ENCODE assay signal across 24 cellular contexts in genomic region chr6:30194797-30195690, GRCh38. TPM values are rescaled to one million over a fixed set of nuclear protein-coding genes. Genes with fewer than 3 reads are reported as not detected.
A peak's percentile ranks its signal among the peaks of the same experiment; 100 is the strongest.
DNase-seq lines count a peak whose midpoint lies in the region; ATAC-seq and TF ChIP-seq lines count a peak whose summit lies in the region.
"Had no signal": no experiment of that assay in that cellular context is flagged by ENCODE, and none has a peak within 500 bp of the region (broad histone marks: within the 10 kb centered on the region; RNA-seq: fewer than 3 reads in every experiment).

No MANE protein-coding gene starts in this region.

- TF ChIP-seq CTCF in SK-N-SH (IDR thresholded peaks at IDR 0.05) (no peak), choroid plexus epithelial cell (conservative IDR thresholded peaks at IDR 0.05; ENCODE audit: low read depth, low read length) (no peak), natural killer cell (IDR thresholded peaks at IDR 0.05) (no peak)

- POLR2A ChIA-PET in SK-N-SH (lab: Yijun Ruan, JAX) = interaction anchor here (1.3 kb wide), 1 partner anchor 13 kb away, joined by 3 read pairs; no protein-coding TSS in a partner anchor

- DNase-seq in SK-N-SH (no peak), GM03348 (ENCODE audit: low spot score) (peak; percentile 21), choroid plexus epithelial cell (ENCODE audit: low read depth) (peak; percentile 40), natural killer cell (no peak), AG08396 (ENCODE audit: low spot score) (no peak), NOMO-1 (lab: John Stamatoyannopoulos, UW; ENCODE audit: unreplicated experiment in 2 of 2) (no peak)
- DNase-seq: 8988T; activated CD4-positive, CD25-positive, alpha-beta regulatory T cell; activated T-cell treated with anti-CD3 and anti-CD28 coated beads for 4 hours; effector CD8-positive, alpha-beta T cell; GM23248; NCI-H1092; NCI-H2171; NCI-H82; stimulated activated naive CD4-positive, alpha-beta T cell treated with Interleukin-2 at 50 U/mL for 16 hours; T-helper 17 cell had no signal

- H3K9me3 Mint-ChIP-seq in natural killer cell = no peaks in the 10 kb centered on the region
- H3K9me3 Mint-ChIP-seq: type B pancreatic cell had no signal

- H3K4me3 Mint-ChIP-seq in natural killer cell = no peak overlapping the region
- H3K4me3 Mint-ChIP-seq: T-helper 17 cell, type B pancreatic cell had no signal

- no peak overlapping the region for H3K4me2 ChIP-seq in SK-N-SH
- H3K4me2 ChIP-seq: KMS-11 had no signal

- CTCF ChIA-PET in SK-N-SH (lab: Yijun Ruan, JAX) = interaction anchor here (0.9 kb wide), 1 partner anchor 63 kb away, joined by 5 read pairs; no protein-coding TSS in a partner anchor

- peak; percentile 36; the same call in 2 of the 3 replicates for ATAC-seq in SK-N-SH treated with all-trans-retinoic acid at 6 μM for 48 hours
- no peak for ATAC-seq in natural killer cell
- ATAC-seq in HG03469 (IDR thresholded peaks at IDR 0.05; ENCODE audit: unreplicated experiment) = no peak
- ATAC-seq: left lobe of liver, T-helper 17 cell had no signal

- H3K27me3 Mint-ChIP-seq in natural killer cell (ENCODE audit: low read depth in 2 of 2) = no peaks in the 10 kb centered on the region
- H3K27me3 Mint-ChIP-seq: T-helper 17 cell, type B pancreatic cell had no signal

- no peaks in the 10 kb centered on the region for H3K9me2 ChIP-seq in SK-N-SH

- no peak overlapping the region for H3K4me3 ChIP-seq in SK-N-SH (ENCODE audit: low read depth in 2 of 2, low read length in 1 of 2)
- H3K4me3 ChIP-seq in choroid plexus epithelial cell (ENCODE audit: low read depth, low read length) = no peak overlapping the region
- H3K4me3 ChIP-seq: GM23248 had no signal

- H3K9me3 ChIP-seq in SK-N-SH = no peaks in the 10 kb centered on the region

- peak overlapping the region; percentile 13 to 59 for H3K27ac Mint-ChIP-seq in natural killer cell
- H3K27ac Mint-ChIP-seq: type B pancreatic cell had no signal

- H2AFZ ChIP-seq in SK-N-SH (ENCODE audit: low read depth) = no peak overlapping the region
- H2AFZ ChIP-seq: GM23248 had no signal

- no peaks in the 10 kb centered on the region for H3K27me3 ChIP-seq in SK-N-SH (ENCODE audit: insufficient read depth)

- no peaks in the 10 kb centered on the region; a peak in 1 of 4 replicates for H3K4me1 ChIP-seq in SK-N-SH (ENCODE audit: control insufficient read depth in 1 of 2, insufficient read depth in 2 of 2, low read depth in 1 of 2, low read length in 1 of 2)

- no peaks in the 10 kb centered on the region for H4K20me1 ChIP-seq in SK-N-SH (ENCODE audit: insufficient read depth)

- no peak for TF ChIP-seq EP300 in SK-N-SH (IDR thresholded peaks at IDR 0.05; ENCODE audit: borderline replicate concordance in 1 of 2, low read depth in 1 of 2, low read length in 1 of 2)

- WGBS in SK-N-SH (ENCODE audit: low lambda C conversion rate) = 92% methylated on average over 8 of the region's 8 CpGs

- intact Hi-C loops in natural killer cell (cut with micrococcal nuclease) = no loop called here

- H3K9ac ChIP-seq in SK-N-SH = no peak overlapping the region
- H3K9ac ChIP-seq: GM23248, KMS-11 had no signal

- TF ChIP-seq RAD21 in SK-N-SH (IDR thresholded peaks at IDR 0.05; ENCODE audit: low read length) = no peak

- 0 out of 2 replicates have a peak, but pooled peaks cover 2% of the 10 kb centered on the region for H3K79me2 ChIP-seq in SK-N-SH (ENCODE audit: insufficient read depth)

- no peaks in the 10 kb centered on the region for H3F3A ChIP-seq in SK-N-SH (replicated peaks; ENCODE audit: insufficient read depth)

- H3K4me1 Mint-ChIP-seq in natural killer cell = peaks cover 11 to 40% of the 10 kb centered on the region in 2 donors

- no peak overlapping the region for H3K27ac ChIP-seq in SK-N-SH (ENCODE audit: low read depth in 2 of 2, low read length in 1 of 2)
- H3K27ac ChIP-seq: GM23248, KMS-11 had no signal

- H3K36me3 ChIP-seq in SK-N-SH (replicated peaks in 1 of 2; ENCODE audit: control insufficient read depth in 1 of 2, insufficient read depth in 2 of 2, low read length in 1 of 2) = peaks cover 27 to 53% of the 10 kb centered on the region in 2 experiments

- H3K36me3 Mint-ChIP-seq in natural killer cell = peaks cover 10% of the 10 kb centered on the region

TF ChIP-seq in SK-N-SH treated with all-trans-retinoic acid at 6 μM for 48 hours, 23 proteins besides CTCF, POLR2A, EP300 and RAD21 (continues in another document):
- TF ChIP-seq, protein P1, sequence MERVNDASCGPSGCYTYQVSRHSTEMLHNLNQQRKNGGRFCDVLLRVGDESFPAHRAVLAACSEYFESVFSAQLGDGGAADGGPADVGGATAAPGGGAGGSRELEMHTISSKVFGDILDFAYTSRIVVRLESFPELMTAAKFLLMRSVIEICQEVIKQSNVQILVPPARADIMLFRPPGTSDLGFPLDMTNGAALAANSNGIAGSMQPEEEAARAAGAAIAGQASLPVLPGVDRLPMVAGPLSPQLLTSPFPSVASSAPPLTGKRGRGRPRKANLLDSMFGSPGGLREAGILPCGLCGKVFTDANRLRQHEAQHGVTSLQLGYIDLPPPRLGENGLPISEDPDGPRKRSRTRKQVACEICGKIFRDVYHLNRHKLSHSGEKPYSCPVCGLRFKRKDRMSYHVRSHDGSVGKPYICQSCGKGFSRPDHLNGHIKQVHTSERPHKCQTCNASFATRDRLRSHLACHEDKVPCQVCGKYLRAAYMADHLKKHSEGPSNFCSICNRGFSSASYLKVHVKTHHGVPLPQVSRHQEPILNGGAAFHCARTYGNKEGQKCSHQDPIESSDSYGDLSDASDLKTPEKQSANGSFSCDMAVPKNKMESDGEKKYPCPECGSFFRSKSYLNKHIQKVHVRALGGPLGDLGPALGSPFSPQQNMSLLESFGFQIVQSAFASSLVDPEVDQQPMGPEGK (CRISPR knock-in tag; IDR thresholded peaks at IDR 0.05; ENCODE audit: borderline replicate concordance) = no peak
- no peak for TF ChIP-seq ZFP3 (CRISPR knock-in tag; IDR thresholded peaks at IDR 0.05)

TF ChIP-seq in SK-N-SH, 30 proteins besides CTCF, POLR2A, EP300 and RAD21 (continues in another document):
- TF ChIP-seq FOXM1 (IDR thresholded peaks at IDR 0.05; ENCODE audit: low read depth) = no peak
- no peak for TF ChIP-seq POLR2AphosphoS5 (IDR thresholded peaks at IDR 0.05; ENCODE audit: low read depth, low read length)
- TF ChIP-seq USF1 (IDR thresholded peaks at IDR 0.05; ENCODE audit: borderline replicate concordance, low read depth) = no peak
- TF ChIP-seq MXI1 (IDR thresholded peaks at IDR 0.05; ENCODE audit: low read depth, low read length) = no peak
- TF ChIP-seq PBX3 (IDR thresholded peaks at IDR 0.05) = no peak
- no peak for TF ChIP-seq FOXJ3 (CRISPR knock-in tag; IDR thresholded peaks at IDR 0.05)
- TF ChIP-seq, protein P2, sequence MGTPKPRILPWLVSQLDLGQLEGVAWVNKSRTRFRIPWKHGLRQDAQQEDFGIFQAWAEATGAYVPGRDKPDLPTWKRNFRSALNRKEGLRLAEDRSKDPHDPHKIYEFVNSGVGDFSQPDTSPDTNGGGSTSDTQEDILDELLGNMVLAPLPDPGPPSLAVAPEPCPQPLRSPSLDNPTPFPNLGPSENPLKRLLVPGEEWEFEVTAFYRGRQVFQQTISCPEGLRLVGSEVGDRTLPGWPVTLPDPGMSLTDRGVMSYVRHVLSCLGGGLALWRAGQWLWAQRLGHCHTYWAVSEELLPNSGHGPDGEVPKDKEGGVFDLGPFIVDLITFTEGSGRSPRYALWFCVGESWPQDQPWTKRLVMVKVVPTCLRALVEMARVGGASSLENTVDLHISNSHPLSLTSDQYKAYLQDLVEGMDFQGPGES (IDR thresholded peaks at IDR 0.05; ENCODE audit: low read depth, low read length) = no peak
- no peak for TF ChIP-seq JUND (IDR thresholded peaks at IDR 0.05)
- TF ChIP-seq RCOR1 (IDR thresholded peaks at IDR 0.05; ENCODE audit: low read length) = no peak
- no peak for TF ChIP-seq TEAD4 (IDR thresholded peaks at IDR 0.05; ENCODE audit: borderline replicate concordance, insufficient read depth)
- TF ChIP-seq CHD2 (IDR thresholded peaks at IDR 0.05; ENCODE audit: low read length, partially characterized antibody) = no peak
- no peak for TF ChIP-seq SMC3 (IDR thresholded peaks at IDR 0.05; ENCODE audit: low read depth, low read length)
- TF ChIP-seq SIN3A (IDR thresholded peaks at IDR 0.05; ENCODE audit: borderline replicate concordance, low read depth, low read length) = no peak
- TF ChIP-seq GABPA (IDR thresholded peaks at IDR 0.05; ENCODE audit: low read depth) = no peak
- TF ChIP-seq RFX5 (IDR thresholded peaks at IDR 0.05; ENCODE audit: low read length) = no peak

RNA-seq across cellular contexts. Expression of gene TRIM26, which starts 18.2 kb away (rescaled TPM):
- 23.5 and 26.1 TPM in 2 replicates for polyA plus RNA-seq in SK-N-SH (2012; rRNA removed)
- 16.8 and 19.2 TPM in 2 replicates for polyA plus RNA-seq in SK-N-SH (2012; cell fraction: cytosol; rRNA removed)
- polyA plus RNA-seq in SK-N-SH (2012; cell fraction: nucleus; rRNA removed) = 33.0 and 34.5 TPM in 2 replicates
- total RNA-seq in natural killer cell = 10 to 100 TPM; 69.3 to 73.7 (median 71.6) TPM

RNA-seq across cellular contexts. Expression of gene TRIM15, which starts 31.7 kb away (rescaled TPM):
- not detected in 2 replicates for polyA plus RNA-seq in SK-N-SH (2012; rRNA removed)
- not detected in 2 replicates for polyA plus RNA-seq in SK-N-SH (2012; cell fraction: cytosol; rRNA removed)
- polyA plus RNA-seq in SK-N-SH (2012; cell fraction: nucleus; rRNA removed) = not detected in 2 replicates
- total RNA-seq in natural killer cell = not detected
- total RNA-seq: bronchial epithelial cell, G401, GM23248, pulmonary artery endothelial cell, T-helper 17 cell had no signal
- polyA plus RNA-seq: GM23248 had no signal

RNA-seq across cellular contexts. Expression of gene TRIM10, which starts 34.0 kb away (rescaled TPM):
- polyA plus RNA-seq in SK-N-SH (2012; rRNA removed) = not detected in 2 replicates
- polyA plus RNA-seq in SK-N-SH (2012; cell fraction: cytosol; rRNA removed) = not detected in 2 replicates
- not detected in 2 replicates for polyA plus RNA-seq in SK-N-SH (2012; cell fraction: nucleus; rRNA removed)
- total RNA-seq in natural killer cell = not detected
- total RNA-seq: bronchial epithelial cell, G401, pulmonary artery endothelial cell had no signal
- polyA plus RNA-seq: GM23248 had no signal

RNA-seq across cellular contexts. Expression of gene TRIM40, which starts 59.1 kb away (rescaled TPM):
- polyA plus RNA-seq in SK-N-SH (2012; rRNA removed) = not detected in 2 replicates
- not detected in 2 replicates for polyA plus RNA-seq in SK-N-SH (2012; cell fraction: cytosol; rRNA removed)
- not detected in 2 replicates for polyA plus RNA-seq in SK-N-SH (2012; cell fraction: nucleus; rRNA removed)
- under 1 TPM in 2 of 3 donors, not detected in 1; 0.26 to 0.30 TPM for total RNA-seq in natural killer cell
- total RNA-seq: bronchial epithelial cell, G401, GM23248, left lobe of liver, pulmonary artery endothelial cell had no signal
- polyA plus RNA-seq: GM23248 had no signal

Comparison
In these comparisons a context has a peak if more than half of its experiments do, and no peak if none do; other contexts are left out.
1. DNase-seq: peak in GM03348 (single experiment) and choroid plexus epithelial cell (single experiment); none in SK-N-SH (single experiment), natural killer cell (single experiment), AG08396 (single experiment) and NOMO-1 (0 of 2).